In the genomic region with DNA sequence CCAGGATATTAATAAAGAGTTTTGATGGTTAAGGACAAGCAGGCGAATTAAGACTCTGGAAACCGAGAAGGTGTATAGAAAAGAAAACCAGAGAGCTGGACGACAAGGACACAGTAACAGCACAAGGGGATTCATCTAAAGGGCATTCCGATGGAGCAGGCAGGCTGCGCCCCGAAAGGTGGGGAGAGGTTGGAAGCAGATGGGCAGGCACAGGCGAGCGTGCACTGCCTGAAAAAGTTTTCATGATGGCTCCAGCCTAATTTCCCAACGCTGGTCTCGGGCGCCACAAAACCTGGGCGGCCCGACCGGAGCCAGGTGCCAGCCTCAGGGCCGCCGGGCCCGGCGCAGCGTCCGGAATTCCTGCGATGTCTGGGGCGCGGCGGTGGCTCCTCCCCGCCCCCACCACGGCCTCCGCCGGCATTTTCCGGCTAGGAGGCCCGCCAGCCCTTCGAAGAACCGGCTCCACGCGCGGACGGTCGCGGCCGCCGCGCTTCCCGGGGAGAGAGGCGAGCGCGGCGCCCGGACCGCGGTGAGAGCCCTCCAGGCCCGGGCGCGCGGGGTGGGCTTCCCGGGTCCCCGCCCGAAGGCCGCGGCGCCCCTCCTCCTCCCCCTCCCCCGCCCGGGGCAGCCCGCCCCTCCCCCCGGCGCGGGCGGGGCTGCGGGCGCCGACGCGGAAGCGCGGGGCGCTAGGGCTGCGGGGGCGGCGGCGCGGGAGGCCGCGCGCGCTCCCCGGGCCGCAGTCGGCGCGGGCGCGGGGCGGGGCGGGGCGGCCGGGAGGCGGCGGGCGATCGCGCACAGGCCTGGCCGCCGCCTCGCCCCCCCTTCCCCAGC, we compare ENCODE assay signal across 1 cellular context.
TF ChIP-seq lines count a peak whose summit lies in the region.

No MANE protein-coding gene starts in this region.

TF ChIP-seq in K562, 482 proteins besides CTCF, POLR2A, EP300 and RAD21 (continued from another document and continues in another):
- TF ChIP-seq COPS2 (conservative IDR thresholded peaks at IDR 0.05) = no peak
- TF ChIP-seq ZFP30 (CRISPR knock-in tag; IDR thresholded peaks at IDR 0.05; ENCODE audit: borderline replicate concordance) = no peak
- 0 out of 2 replicates have a peak, but pooled peaks have one; percentile 51 for TF ChIP-seq SAFB (IDR thresholded peaks at IDR 0.05; ENCODE audit: borderline replicate concordance, low read depth, low read length)
- TF ChIP-seq, protein P1, sequence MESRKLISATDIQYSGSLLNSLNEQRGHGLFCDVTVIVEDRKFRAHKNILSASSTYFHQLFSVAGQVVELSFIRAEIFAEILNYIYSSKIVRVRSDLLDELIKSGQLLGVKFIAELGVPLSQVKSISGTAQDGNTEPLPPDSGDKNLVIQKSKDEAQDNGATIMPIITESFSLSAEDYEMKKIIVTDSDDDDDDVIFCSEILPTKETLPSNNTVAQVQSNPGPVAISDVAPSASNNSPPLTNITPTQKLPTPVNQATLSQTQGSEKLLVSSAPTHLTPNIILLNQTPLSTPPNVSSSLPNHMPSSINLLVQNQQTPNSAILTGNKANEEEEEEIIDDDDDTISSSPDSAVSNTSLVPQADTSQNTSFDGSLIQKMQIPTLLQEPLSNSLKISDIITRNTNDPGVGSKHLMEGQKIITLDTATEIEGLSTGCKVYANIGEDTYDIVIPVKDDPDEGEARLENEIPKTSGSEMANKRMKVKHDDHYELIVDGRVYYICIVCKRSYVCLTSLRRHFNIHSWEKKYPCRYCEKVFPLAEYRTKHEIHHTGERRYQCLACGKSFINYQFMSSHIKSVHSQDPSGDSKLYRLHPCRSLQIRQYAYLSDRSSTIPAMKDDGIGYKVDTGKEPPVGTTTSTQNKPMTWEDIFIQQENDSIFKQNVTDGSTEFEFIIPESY (CRISPR knock-in tag; IDR thresholded peaks at IDR 0.05) = no peak
- TF ChIP-seq, protein P2, sequence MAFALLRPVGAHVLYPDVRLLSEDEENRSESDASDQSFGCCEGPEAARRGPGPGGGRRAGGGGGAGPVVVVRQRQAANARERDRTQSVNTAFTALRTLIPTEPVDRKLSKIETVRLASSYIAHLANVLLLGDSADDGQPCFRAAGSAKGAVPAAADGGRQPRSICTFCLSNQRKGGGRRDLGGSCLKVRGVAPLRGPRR (CRISPR knock-in tag; IDR thresholded peaks at IDR 0.05) = no peak
- TF ChIP-seq STAT5B (CRISPR knock-in tag; IDR thresholded peaks at IDR 0.05) = no peak
- no peak for TF ChIP-seq ZNF717 (CRISPR knock-in tag; IDR thresholded peaks at IDR 0.05)
- TF ChIP-seq SIN3B (IDR thresholded peaks at IDR 0.05; ENCODE audit: low read depth) = 0 out of 2 replicates have a peak, but pooled peaks have one; percentile 36
- peak; percentile 40; the same call in 1 of the 2 replicates for TF ChIP-seq ARID2 (IDR thresholded peaks at IDR 0.05)
- no peak for TF ChIP-seq SP1 (CRISPR knock-in tag; IDR thresholded peaks at IDR 0.05)
- peak; percentile 77 to 89; a peak in 2 of 4 replicates for TF ChIP-seq TEAD1 (CRISPR knock-in tag; IDR thresholded peaks at IDR 0.05)
- TF ChIP-seq, protein P3, sequence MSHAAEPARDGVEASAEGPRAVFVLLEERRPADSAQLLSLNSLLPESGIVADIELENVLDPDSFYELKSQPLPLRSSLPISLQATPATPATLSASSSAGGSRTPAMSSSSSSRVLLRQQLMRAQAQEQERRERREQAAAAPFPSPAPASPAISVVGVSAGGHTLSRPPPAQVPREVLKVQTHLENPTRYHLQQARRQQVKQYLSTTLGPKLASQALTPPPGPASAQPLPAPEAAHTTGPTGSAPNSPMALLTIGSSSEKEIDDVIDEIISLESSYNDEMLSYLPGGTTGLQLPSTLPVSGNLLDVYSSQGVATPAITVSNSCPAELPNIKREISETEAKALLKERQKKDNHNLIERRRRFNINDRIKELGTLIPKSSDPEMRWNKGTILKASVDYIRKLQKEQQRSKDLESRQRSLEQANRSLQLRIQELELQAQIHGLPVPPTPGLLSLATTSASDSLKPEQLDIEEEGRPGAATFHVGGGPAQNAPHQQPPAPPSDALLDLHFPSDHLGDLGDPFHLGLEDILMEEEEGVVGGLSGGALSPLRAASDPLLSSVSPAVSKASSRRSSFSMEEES (CRISPR knock-in tag; IDR thresholded peaks at IDR 0.05) = no peak
- TF ChIP-seq MAFF (IDR thresholded peaks at IDR 0.05; ENCODE audit: low read length) = no peak
- TF ChIP-seq, protein P4, sequence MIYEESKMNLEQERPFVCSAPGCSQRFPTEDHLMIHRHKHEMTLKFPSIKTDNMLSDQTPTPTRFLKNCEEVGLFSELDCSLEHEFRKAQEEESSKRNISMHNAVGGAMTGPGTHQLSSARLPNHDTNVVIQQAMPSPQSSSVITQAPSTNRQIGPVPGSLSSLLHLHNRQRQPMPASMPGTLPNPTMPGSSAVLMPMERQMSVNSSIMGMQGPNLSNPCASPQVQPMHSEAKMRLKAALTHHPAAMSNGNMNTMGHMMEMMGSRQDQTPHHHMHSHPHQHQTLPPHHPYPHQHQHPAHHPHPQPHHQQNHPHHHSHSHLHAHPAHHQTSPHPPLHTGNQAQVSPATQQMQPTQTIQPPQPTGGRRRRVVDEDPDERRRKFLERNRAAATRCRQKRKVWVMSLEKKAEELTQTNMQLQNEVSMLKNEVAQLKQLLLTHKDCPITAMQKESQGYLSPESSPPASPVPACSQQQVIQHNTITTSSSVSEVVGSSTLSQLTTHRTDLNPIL (CRISPR knock-in tag; IDR thresholded peaks at IDR 0.05) = no peak
- TF ChIP-seq MXI1 (IDR thresholded peaks at IDR 0.05; ENCODE audit: low read depth, low read length) = no peak
- no peak for TF ChIP-seq MCM7 (IDR thresholded peaks at IDR 0.05)
- no peak for TF ChIP-seq NFIX (CRISPR knock-in tag; IDR thresholded peaks at IDR 0.05; ENCODE audit: low read depth)
- peak; percentile 95 for TF ChIP-seq SMAD4 (CRISPR knock-in tag; conservative IDR thresholded peaks at IDR 0.05)
- TF ChIP-seq, protein P5, sequence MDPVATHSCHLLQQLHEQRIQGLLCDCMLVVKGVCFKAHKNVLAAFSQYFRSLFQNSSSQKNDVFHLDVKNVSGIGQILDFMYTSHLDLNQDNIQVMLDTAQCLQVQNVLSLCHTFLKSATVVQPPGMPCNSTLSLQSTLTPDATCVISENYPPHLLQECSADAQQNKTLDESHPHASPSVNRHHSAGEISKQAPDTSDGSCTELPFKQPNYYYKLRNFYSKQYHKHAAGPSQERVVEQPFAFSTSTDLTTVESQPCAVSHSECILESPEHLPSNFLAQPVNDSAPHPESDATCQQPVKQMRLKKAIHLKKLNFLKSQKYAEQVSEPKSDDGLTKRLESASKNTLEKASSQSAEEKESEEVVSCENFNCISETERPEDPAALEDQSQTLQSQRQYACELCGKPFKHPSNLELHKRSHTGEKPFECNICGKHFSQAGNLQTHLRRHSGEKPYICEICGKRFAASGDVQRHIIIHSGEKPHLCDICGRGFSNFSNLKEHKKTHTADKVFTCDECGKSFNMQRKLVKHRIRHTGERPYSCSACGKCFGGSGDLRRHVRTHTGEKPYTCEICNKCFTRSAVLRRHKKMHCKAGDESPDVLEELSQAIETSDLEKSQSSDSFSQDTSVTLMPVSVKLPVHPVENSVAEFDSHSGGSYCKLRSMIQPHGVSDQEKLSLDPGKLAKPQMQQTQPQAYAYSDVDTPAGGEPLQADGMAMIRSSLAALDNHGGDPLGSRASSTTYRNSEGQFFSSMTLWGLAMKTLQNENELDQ (CRISPR knock-in tag; IDR thresholded peaks at IDR 0.05; ENCODE audit: borderline replicate concordance) = no peak
- TF ChIP-seq BHLHE40 (IDR thresholded peaks at IDR 0.05; ENCODE audit: low read length) = peak; percentile 20; the same call in 1 of the 2 replicates
- TF ChIP-seq, protein P6, sequence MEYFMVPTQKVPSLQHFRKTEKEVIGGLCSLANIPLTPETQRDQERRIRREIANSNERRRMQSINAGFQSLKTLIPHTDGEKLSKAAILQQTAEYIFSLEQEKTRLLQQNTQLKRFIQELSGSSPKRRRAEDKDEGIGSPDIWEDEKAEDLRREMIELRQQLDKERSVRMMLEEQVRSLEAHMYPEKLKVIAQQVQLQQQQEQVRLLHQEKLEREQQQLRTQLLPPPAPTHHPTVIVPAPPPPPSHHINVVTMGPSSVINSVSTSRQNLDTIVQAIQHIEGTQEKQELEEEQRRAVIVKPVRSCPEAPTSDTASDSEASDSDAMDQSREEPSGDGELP (CRISPR knock-in tag; IDR thresholded peaks at IDR 0.05; ENCODE audit: borderline replicate concordance) = peak; percentile 50; the same call in 1 of the 2 replicates
- TF ChIP-seq L3MBTL2 (IDR thresholded peaks at IDR 0.05) = peak; percentile 72
- TF ChIP-seq ZNF79 (CRISPR knock-in tag; IDR thresholded peaks at IDR 0.05; ENCODE audit: low read depth) = no peak
- TF ChIP-seq ZBTB7A (IDR thresholded peaks at IDR 0.05; ENCODE audit: borderline replicate concordance, control insufficient read depth, low read depth, low read length) = peak; percentile 70
- no peak for TF ChIP-seq CREBBP (IDR thresholded peaks at IDR 0.05; ENCODE audit: low read depth, low read length)
- TF ChIP-seq, protein P7, sequence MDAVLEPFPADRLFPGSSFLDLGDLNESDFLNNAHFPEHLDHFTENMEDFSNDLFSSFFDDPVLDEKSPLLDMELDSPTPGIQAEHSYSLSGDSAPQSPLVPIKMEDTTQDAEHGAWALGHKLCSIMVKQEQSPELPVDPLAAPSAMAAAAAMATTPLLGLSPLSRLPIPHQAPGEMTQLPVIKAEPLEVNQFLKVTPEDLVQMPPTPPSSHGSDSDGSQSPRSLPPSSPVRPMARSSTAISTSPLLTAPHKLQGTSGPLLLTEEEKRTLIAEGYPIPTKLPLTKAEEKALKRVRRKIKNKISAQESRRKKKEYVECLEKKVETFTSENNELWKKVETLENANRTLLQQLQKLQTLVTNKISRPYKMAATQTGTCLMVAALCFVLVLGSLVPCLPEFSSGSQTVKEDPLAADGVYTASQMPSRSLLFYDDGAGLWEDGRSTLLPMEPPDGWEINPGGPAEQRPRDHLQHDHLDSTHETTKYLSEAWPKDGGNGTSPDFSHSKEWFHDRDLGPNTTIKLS (IDR thresholded peaks at IDR 0.05; ENCODE audit: borderline replicate concordance, low read depth) = peak; percentile 44; the same call in 1 of the 2 replicates
- TF ChIP-seq, protein P8, sequence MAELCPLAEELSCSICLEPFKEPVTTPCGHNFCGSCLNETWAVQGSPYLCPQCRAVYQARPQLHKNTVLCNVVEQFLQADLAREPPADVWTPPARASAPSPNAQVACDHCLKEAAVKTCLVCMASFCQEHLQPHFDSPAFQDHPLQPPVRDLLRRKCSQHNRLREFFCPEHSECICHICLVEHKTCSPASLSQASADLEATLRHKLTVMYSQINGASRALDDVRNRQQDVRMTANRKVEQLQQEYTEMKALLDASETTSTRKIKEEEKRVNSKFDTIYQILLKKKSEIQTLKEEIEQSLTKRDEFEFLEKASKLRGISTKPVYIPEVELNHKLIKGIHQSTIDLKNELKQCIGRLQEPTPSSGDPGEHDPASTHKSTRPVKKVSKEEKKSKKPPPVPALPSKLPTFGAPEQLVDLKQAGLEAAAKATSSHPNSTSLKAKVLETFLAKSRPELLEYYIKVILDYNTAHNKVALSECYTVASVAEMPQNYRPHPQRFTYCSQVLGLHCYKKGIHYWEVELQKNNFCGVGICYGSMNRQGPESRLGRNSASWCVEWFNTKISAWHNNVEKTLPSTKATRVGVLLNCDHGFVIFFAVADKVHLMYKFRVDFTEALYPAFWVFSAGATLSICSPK (IDR thresholded peaks at IDR 0.05; ENCODE audit: borderline replicate concordance) = no peak
- TF ChIP-seq ASH1L (IDR thresholded peaks at IDR 0.05; ENCODE audit: borderline replicate concordance, low read depth, partially characterized antibody) = no peak
- TF ChIP-seq ZNF764 (CRISPR knock-in tag; IDR thresholded peaks at IDR 0.05; ENCODE audit: low read depth) = no peak
- TF ChIP-seq C11orf30 (IDR thresholded peaks at IDR 0.05; ENCODE audit: low read depth) = no peak
- TF ChIP-seq, protein P9, sequence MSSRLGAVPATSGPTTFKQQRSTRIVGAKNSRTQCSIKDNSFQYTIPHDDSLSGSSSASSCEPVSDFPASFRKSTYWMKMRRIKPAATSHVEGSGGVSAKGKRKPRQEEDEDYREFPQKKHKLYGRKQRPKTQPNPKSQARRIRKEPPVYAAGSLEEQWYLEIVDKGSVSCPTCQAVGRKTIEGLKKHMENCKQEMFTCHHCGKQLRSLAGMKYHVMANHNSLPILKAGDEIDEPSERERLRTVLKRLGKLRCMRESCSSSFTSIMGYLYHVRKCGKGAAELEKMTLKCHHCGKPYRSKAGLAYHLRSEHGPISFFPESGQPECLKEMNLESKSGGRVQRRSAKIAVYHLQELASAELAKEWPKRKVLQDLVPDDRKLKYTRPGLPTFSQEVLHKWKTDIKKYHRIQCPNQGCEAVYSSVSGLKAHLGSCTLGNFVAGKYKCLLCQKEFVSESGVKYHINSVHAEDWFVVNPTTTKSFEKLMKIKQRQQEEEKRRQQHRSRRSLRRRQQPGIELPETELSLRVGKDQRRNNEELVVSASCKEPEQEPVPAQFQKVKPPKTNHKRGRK (tag; IDR thresholded peaks at IDR 0.05) = no peak
- TF ChIP-seq, protein P10, sequence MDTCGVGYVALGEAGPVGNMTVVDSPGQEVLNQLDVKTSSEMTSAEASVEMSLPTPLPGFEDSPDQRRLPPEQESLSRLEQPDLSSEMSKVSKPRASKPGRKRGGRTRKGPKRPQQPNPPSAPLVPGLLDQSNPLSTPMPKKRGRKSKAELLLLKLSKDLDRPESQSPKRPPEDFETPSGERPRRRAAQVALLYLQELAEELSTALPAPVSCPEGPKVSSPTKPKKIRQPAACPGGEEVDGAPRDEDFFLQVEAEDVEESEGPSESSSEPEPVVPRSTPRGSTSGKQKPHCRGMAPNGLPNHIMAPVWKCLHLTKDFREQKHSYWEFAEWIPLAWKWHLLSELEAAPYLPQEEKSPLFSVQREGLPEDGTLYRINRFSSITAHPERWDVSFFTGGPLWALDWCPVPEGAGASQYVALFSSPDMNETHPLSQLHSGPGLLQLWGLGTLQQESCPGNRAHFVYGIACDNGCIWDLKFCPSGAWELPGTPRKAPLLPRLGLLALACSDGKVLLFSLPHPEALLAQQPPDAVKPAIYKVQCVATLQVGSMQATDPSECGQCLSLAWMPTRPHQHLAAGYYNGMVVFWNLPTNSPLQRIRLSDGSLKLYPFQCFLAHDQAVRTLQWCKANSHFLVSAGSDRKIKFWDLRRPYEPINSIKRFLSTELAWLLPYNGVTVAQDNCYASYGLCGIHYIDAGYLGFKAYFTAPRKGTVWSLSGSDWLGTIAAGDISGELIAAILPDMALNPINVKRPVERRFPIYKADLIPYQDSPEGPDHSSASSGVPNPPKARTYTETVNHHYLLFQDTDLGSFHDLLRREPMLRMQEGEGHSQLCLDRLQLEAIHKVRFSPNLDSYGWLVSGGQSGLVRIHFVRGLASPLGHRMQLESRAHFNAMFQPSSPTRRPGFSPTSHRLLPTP (IDR thresholded peaks at IDR 0.05; ENCODE audit: borderline replicate concordance, extremely low read depth, insufficient read length) = no peak
- no peak for TF ChIP-seq CBX5 (IDR thresholded peaks at IDR 0.05; ENCODE audit: borderline replicate concordance, low read depth)
- TF ChIP-seq DPF2 (IDR thresholded peaks at IDR 0.05) = peak; percentile 53; the same call in 1 of the 2 replicates
- peak; percentile 75; the same call in 1 of the 2 replicates for TF ChIP-seq ZNF124 (CRISPR knock-in tag; IDR thresholded peaks at IDR 0.05)
- TF ChIP-seq SRSF1 (IDR thresholded peaks at IDR 0.05; ENCODE audit: low read depth, low read length) = no peak
- no peak for TF ChIP-seq ZNF212 (CRISPR knock-in tag; IDR thresholded peaks at IDR 0.05)
- no peak for TF ChIP-seq ZNF699 (CRISPR knock-in tag; IDR thresholded peaks at IDR 0.05; ENCODE audit: insufficient replicate concordance)
- TF ChIP-seq ZNF696 (CRISPR knock-in tag; conservative IDR thresholded peaks at IDR 0.05) = no peak
- TF ChIP-seq, protein P11, sequence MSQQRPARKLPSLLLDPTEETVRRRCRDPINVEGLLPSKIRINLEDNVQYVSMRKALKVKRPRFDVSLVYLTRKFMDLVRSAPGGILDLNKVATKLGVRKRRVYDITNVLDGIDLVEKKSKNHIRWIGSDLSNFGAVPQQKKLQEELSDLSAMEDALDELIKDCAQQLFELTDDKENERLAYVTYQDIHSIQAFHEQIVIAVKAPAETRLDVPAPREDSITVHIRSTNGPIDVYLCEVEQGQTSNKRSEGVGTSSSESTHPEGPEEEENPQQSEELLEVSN (IDR thresholded peaks at IDR 0.05; ENCODE audit: borderline replicate concordance in 1 of 2, extremely low read depth in 1 of 2, insufficient read depth in 1 of 2, insufficient read length in 1 of 2, low read depth in 1 of 2, low read length in 1 of 2, poor library complexity in 1 of 2, severe bottlenecking in 1 of 2) = peak; percentile 59 to 92
